Comparison of ENCODE assay signal across 16 cellular contexts in genomic region chr5:37615184-37615583, GRCh38.
DNase-seq lines count a peak whose midpoint lies in the region; ATAC-seq and TF ChIP-seq lines count a peak whose summit lies in the region.
"Had no signal": no experiment of that assay in that cellular context is flagged by ENCODE, and none has a peak within 500 bp of the region (broad histone marks: within the 10 kb centered on the region; RNA-seq: fewer than 3 reads in every experiment).

No MANE protein-coding gene starts in this region.

- H3K79me2 ChIP-seq in smooth muscle cell (ENCODE audit: low read depth): no peaks in the 10 kb centered on the region

- no peak overlapping the region for H2AFZ ChIP-seq in smooth muscle cell (ENCODE audit: low read depth)

- H3K9ac ChIP-seq in smooth muscle cell (ENCODE audit: low read depth): peak overlapping the region; percentile 65

- peaks cover 4% of the 10 kb centered on the region for H3K4me1 ChIP-seq in smooth muscle cell (ENCODE audit: low read depth)
- H3K4me1 ChIP-seq: colonic mucosa, HAP-1 had no signal

- no peak overlapping the region for H3K4me3 ChIP-seq in fibroblast of pulmonary artery (replicated peaks; ENCODE audit: low read depth, low read length)
- H3K4me3 ChIP-seq in smooth muscle cell: no peak overlapping the region
- H3K4me3 ChIP-seq: colonic mucosa, HAP-1 had no signal

- 56% methylated on average over 4 of the region's 4 CpGs for WGBS in smooth muscle cell (ENCODE audit: low lambda C conversion rate)

- peak overlapping the region; percentile 87 for H3K27ac ChIP-seq in smooth muscle cell (ENCODE audit: low read depth)
- H3K27ac ChIP-seq: colonic mucosa had no signal

- H3K4me2 ChIP-seq in smooth muscle cell: peak overlapping the region; percentile 68

- TF ChIP-seq CTCF in fibroblast of pulmonary artery (IDR thresholded peaks at IDR 0.05; ENCODE audit: low read length, missing control alignments): no peak
- no peak for TF ChIP-seq CTCF in smooth muscle cell (IDR thresholded peaks at IDR 0.05; ENCODE audit: borderline replicate concordance, insufficient read depth, poor library complexity, severe bottlenecking)

- ATAC-seq in GM21576 (IDR thresholded peaks at IDR 0.05; ENCODE audit: unreplicated experiment): no peak
- ATAC-seq: CD8-positive, alpha-beta T cell; natural killer cell treated with Interleukin-12 subunit alpha and Interleukin-12 subunit beta and Interleukin-15 and Interleukin-18, amount 100 ng/mL, for 72 hours; right cardiac atrium had no signal

- no peaks in the 10 kb centered on the region for H3K36me3 ChIP-seq in smooth muscle cell (ENCODE audit: low read depth)
- H3K36me3 ChIP-seq: colonic mucosa, HAP-1 had no signal

- H3K9me3 ChIP-seq in smooth muscle cell (replicated peaks; ENCODE audit: low read depth): no peaks in the 10 kb centered on the region
- H3K9me3 ChIP-seq: colonic mucosa, HAP-1 had no signal

- DNase-seq in GM04503 (ENCODE audit: low read depth) (peak; percentile 84), amniotic epithelial cell (ENCODE audit: low read depth) (peak; percentile 76), fibroblast of pulmonary artery (ENCODE audit: low read depth) (peak; percentile 94), smooth muscle cell (lab: John Stamatoyannopoulos, UW; ENCODE audit: unreplicated experiment) (no peak), GDM1 (lab: John Stamatoyannopoulos, UW) (no peak), NOMO-1 treated with DMSO at 0.1 percent for 48 hours (lab: John Stamatoyannopoulos, UW; ENCODE audit: unreplicated experiment) (no peak), retina (no peak)
- DNase-seq: activated naive CD4-positive, alpha-beta T cell treated with anti-CD3 and anti-CD28 coated beads, Interleukin-2, amount 10 ng/mL, durations not matched to agents 7 days and 5 days; CD8-positive, alpha-beta T cell; colonic mucosa; MM.1S; right cardiac atrium; stimulated activated naive CD4-positive, alpha-beta T cell treated with Interleukin-2 at 50 U/mL for 16 hours had no signal

- H3K27me3 ChIP-seq in smooth muscle cell (ENCODE audit: low read depth): no peaks in the 10 kb centered on the region
- H3K27me3 ChIP-seq: colonic mucosa had no signal

- peaks cover 13% of the 10 kb centered on the region for H3F3A ChIP-seq in smooth muscle cell (ENCODE audit: low read depth)

- no peaks in the 10 kb centered on the region for H4K20me1 ChIP-seq in smooth muscle cell (ENCODE audit: low read depth)

Comparison
In these comparisons a context has a peak if more than half of its experiments do, and no peak if none do; other contexts are left out.
1. DNase-seq: peak in GM04503 (single experiment), amniotic epithelial cell (single experiment) and fibroblast of pulmonary artery (single experiment); none in smooth muscle cell (single experiment), GDM1 (single experiment), NOMO-1 treated with DMSO at 0.1 percent for 48 hours (single experiment) and retina (single experiment).